In the genomic region with DNA sequence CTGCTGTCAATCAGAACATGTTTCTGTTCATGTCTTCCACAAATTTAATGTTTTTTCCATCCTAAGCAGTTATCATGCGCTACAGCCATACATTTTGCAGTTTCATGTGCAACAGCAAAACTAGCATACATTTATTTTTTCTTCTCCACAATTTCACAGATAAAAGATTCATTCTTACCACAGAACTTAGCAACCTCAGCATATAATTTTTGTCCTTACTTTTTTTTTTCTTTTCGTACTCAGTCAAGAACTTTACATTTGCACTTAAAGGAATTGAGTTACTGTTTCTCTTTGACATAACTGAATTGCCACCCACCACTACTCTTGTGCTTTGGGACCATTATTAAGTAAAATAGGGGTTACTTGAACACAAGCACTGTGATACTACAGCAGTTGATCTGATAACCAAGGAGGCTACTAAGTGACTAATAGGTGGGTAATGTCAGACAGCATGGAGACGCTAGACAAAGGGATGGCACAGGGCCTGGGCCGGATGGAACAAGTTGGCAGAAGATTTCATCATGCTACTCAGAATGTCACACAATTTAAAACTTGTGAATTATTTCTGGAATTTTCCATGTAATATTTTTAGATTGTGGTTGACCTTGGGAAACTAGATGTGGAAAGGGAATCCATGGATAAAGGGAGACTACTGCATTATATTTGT, we compare ENCODE assay signal across 1 cellular context.
A peak's percentile ranks its signal among the peaks of the same experiment; 100 is the strongest.
TF ChIP-seq lines count a peak whose summit lies in the region.

No MANE protein-coding gene starts in this region.

TF ChIP-seq in H1, 55 proteins besides CTCF, POLR2A, EP300 and RAD21:
- peak; percentile 31; the same call in 1 of the 2 replicates for TF ChIP-seq JUND (IDR thresholded peaks at IDR 0.05; ENCODE audit: low read length)
- TF ChIP-seq CTBP2 (IDR thresholded peaks at IDR 0.05; ENCODE audit: borderline replicate concordance, insufficient read depth, insufficient read length, low read length), result no peak
- TF ChIP-seq CBX5 (IDR thresholded peaks at IDR 0.05; ENCODE audit: low read depth, low read length), result no peak
- no peak for TF ChIP-seq SP4 (IDR thresholded peaks at IDR 0.05; ENCODE audit: low read length)
- TF ChIP-seq CEBPB (IDR thresholded peaks at IDR 0.05; ENCODE audit: low read depth, low read length), result peak; percentile 39; the same call in 1 of the 2 replicates
- no peak for TF ChIP-seq SAP30 (IDR thresholded peaks at IDR 0.05; ENCODE audit: insufficient read depth, insufficient replicate concordance, low read length)
- 0 out of 2 replicates have a peak, but pooled peaks have one; percentile 6 for TF ChIP-seq MAFK (IDR thresholded peaks at IDR 0.05; ENCODE audit: low read depth, low read length)
- no peak for TF ChIP-seq EGR1 (IDR thresholded peaks at IDR 0.05; ENCODE audit: borderline replicate concordance, low read depth, low read length)
- TF ChIP-seq NANOG (IDR thresholded peaks at IDR 0.05; ENCODE audit: insufficient read depth, low read depth, low read length, poor library complexity, severe bottlenecking), result no peak
